ENCODE assay signal across 18 cellular contexts in genomic region chr1:226154593-226154992, GRCh38.
"Had no signal": no experiment of that assay in that cellular context is flagged by ENCODE, and none has a peak within 500 bp of the region (broad histone marks: within the 10 kb centered on the region; RNA-seq: fewer than 3 reads in every experiment).

No MANE protein-coding gene starts in this region.

- H3K4me1 ChIP-seq: ascending aorta, esophagus muscularis mucosa, parathyroid adenoma, upper lobe of right lung had no signal

- H3K9me3 ChIP-seq: ascending aorta, esophagus muscularis mucosa, spleen, upper lobe of right lung had no signal

- H3K4me3 ChIP-seq: ascending aorta, esophagus muscularis mucosa, spleen, upper lobe of right lung had no signal

- H3K9ac ChIP-seq: parathyroid adenoma had no signal

- ATAC-seq: activated T-helper 17 cell treated with anti-CD3 and anti-CD28 coated beads, Interleukin-2, amount 50 U/mL, for 72 hours; natural killer cell; stimulated activated naive B cell treated with anti-CD40 and anti-IgM and Interleukin-4, amounts not matched to agents 10 μg/mL and 1 μg/mL and 100 μg/mL, for 72 hours; upper lobe of right lung had no signal

- H3K27ac ChIP-seq: ascending aorta, esophagus muscularis mucosa, parathyroid adenoma, upper lobe of right lung had no signal

- H3K27me3 Mint-ChIP-seq: activated CD4-positive, alpha-beta T cell treated with anti-CD3 and anti-CD28 coated beads, Interleukin-2, amount 10 ng/mL, durations not matched to agents 24 days and 14 days; activated T-helper 17 cell treated with anti-CD3 and anti-CD28 coated beads, Interleukin-2, amount 50 U/mL, for 72 hours; stimulated activated naive B cell treated with anti-CD40 and anti-IgM and Interleukin-4, amounts not matched to agents 10 μg/mL and 1 μg/mL and 100 μg/mL, for 72 hours had no signal

- H3K4me3 Mint-ChIP-seq: activated CD4-positive, alpha-beta T cell treated with anti-CD3 and anti-CD28 coated beads, Interleukin-2, amount 10 ng/mL, durations not matched to agents 24 days and 14 days; activated T-helper 17 cell treated with anti-CD3 and anti-CD28 coated beads, Interleukin-2, amount 50 U/mL, for 72 hours; natural killer cell; stimulated activated naive B cell treated with anti-CD40 and anti-IgM and Interleukin-4, amounts not matched to agents 10 μg/mL and 1 μg/mL and 100 μg/mL, for 72 hours had no signal

- H3K27me3 ChIP-seq: ascending aorta, esophagus muscularis mucosa, spleen, upper lobe of right lung had no signal

- H3K4me1 Mint-ChIP-seq: activated T-helper 17 cell treated with anti-CD3 and anti-CD28 coated beads, Interleukin-2, amount 50 U/mL, for 72 hours had no signal

- H3K79me2 ChIP-seq: parathyroid adenoma had no signal

- FAIRE-seq: bronchial epithelial cell, endothelial cell of umbilical vein had no signal

- H3K27ac Mint-ChIP-seq: activated CD4-positive, alpha-beta T cell treated with anti-CD3 and anti-CD28 coated beads, Interleukin-2, amount 10 ng/mL, durations not matched to agents 24 days and 14 days; activated T-helper 17 cell treated with anti-CD3 and anti-CD28 coated beads, Interleukin-2, amount 50 U/mL, for 72 hours; stimulated activated naive B cell treated with anti-CD40 and anti-IgM and Interleukin-4, amounts not matched to agents 10 μg/mL and 1 μg/mL and 100 μg/mL, for 72 hours had no signal

- H2AFZ ChIP-seq: parathyroid adenoma had no signal

- DNase-seq: activated CD4-positive, alpha-beta T cell treated with anti-CD3 and anti-CD28 coated beads, Interleukin-2, amount 10 ng/mL, durations not matched to agents 24 days and 14 days; activated naive CD4-positive, alpha-beta T cell; activated T-cell treated with anti-CD3 and anti-CD28 coated beads, Interleukin-2, amount 50 U/mL, for 1 hour; cerebellar nuclear complex; effector CD8-positive, alpha-beta T cell; mesendoderm; natural killer cell; spleen; stimulated activated naive B cell treated with anti-CD40 and anti-IgM and Interleukin-4, amounts not matched to agents 10 μg/mL and 1 μg/mL and 100 μg/mL, for 72 hours; SW 1271; T1000; upper lobe of right lung had no signal

- H3K9me3 Mint-ChIP-seq: activated CD4-positive, alpha-beta T cell treated with anti-CD3 and anti-CD28 coated beads, Interleukin-2, amount 10 ng/mL, durations not matched to agents 24 days and 14 days; activated T-helper 17 cell treated with anti-CD3 and anti-CD28 coated beads, Interleukin-2, amount 50 U/mL, for 72 hours; natural killer cell; stimulated activated naive B cell treated with anti-CD40 and anti-IgM and Interleukin-4, amounts not matched to agents 10 μg/mL and 1 μg/mL and 100 μg/mL, for 72 hours had no signal
